In the genomic region with DNA sequence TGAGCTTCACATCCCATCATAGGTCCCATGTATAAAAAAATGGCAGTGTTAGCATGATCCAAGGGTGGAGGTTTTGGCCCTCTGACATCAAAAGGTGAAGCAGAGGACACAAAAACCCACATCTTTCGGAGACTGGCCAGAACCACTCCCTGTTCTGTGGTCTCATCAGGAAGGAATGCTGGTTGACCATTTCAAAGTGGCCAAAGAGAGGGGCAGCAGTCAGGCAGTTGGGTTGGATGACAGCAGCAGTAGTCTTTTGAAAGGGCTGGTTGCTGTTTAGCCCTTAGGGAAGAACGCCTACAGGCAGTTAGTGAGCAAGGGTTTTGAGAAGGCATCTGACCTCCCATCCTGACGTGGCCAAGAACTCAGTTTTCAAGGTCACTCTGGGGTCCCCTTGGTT, we compare ENCODE assay signal across 17 cellular contexts. TPM values are rescaled to one million over a fixed set of nuclear protein-coding genes. Genes with fewer than 3 reads are reported as not detected.
DNase-seq lines count a peak whose midpoint lies in the region; TF ChIP-seq lines count a peak whose summit lies in the region.
"Had no signal": no experiment of that assay in that cellular context is flagged by ENCODE, and none has a peak within 500 bp of the region (broad histone marks: within the 10 kb centered on the region; RNA-seq: fewer than 3 reads in every experiment).

No MANE protein-coding gene starts in this region.

- H3K4me3 ChIP-seq in choroid plexus epithelial cell (ENCODE audit: low read depth, low read length), result no peak overlapping the region
- H3K4me3 ChIP-seq in WERI-Rb-1 (ENCODE audit: low read depth, low read length), result no peak overlapping the region
- H3K4me3 ChIP-seq: BLaER1 treated with 17β-estradiol and CSF1 and Interleukin-3, amounts not matched to agents 10 nM and 100 nM; mucosa of descending colon had no signal

- intact Hi-C loops in Calu3 (cut with micrococcal nuclease; ENCODE audit: unreplicated experiment), result no loop called here

- peaks cover 19% of the 10 kb centered on the region for H3K4me1 Mint-ChIP-seq in Calu3 (ENCODE audit: low read depth, unreplicated experiment)
- H3K4me1 Mint-ChIP-seq: immature natural killer cell had no signal

- DNase-seq in Calu3, result peak; percentile 37
- peak; percentile 15 for DNase-seq in LoVo (ENCODE audit: low spot score)
- peak; percentile 51 for DNase-seq in choroid plexus epithelial cell (ENCODE audit: low read depth)
- DNase-seq in non-pigmented ciliary epithelial cell (ENCODE audit: low read depth), result peak; percentile 58
- DNase-seq in HuH-7 (ENCODE audit: low spot score), result no peak
- no peak for DNase-seq in WERI-Rb-1
- DNase-seq in SKM-1 (lab: John Stamatoyannopoulos, UW; ENCODE audit: unreplicated experiment), result no peak
- DNase-seq in ureter (ENCODE audit: low spot score), result no peak
- DNase-seq: activated CD4-positive, CD25-positive, alpha-beta regulatory T cell treated with anti-CD3 and anti-CD28 coated beads, Interleukin-2, amount 50 U/mL, for 72 hours; activated naive CD8-positive, alpha-beta T cell treated with anti-CD3 and anti-CD28 coated beads, Interleukin-2, amount 50 U/mL, for 24 hours; H7; immature natural killer cell; mucosa of descending colon; posterior cingulate gyrus; stimulated activated CD8-positive, alpha-beta memory T cell treated with anti-CD3 and anti-CD28 coated beads, Interleukin-4, amount 100 ng/mL, for 48 hours had no signal

- no peak overlapping the region for H3K27ac ChIP-seq in WERI-Rb-1
- H3K27ac ChIP-seq: BLaER1 treated with 17β-estradiol and CSF1 and Interleukin-3, amounts not matched to agents 10 nM and 100 nM had no signal

- peak overlapping the region; percentile 20 for H3K27ac Mint-ChIP-seq in Calu3 (ENCODE audit: unreplicated experiment)
- H3K27ac Mint-ChIP-seq: activated naive CD8-positive, alpha-beta T cell treated with anti-CD3 and anti-CD28 coated beads, Interleukin-2, amount 50 U/mL, for 24 hours; dendritic cell treated with granulocyte-macrophage colony-stimulating factor and Interleukin-4, amounts not matched to agents 40 ng/mL and 50 ng/mL, for 4 days had no signal

- H3K27me3 ChIP-seq in WERI-Rb-1 (ENCODE audit: insufficient read depth, low read depth, severe bottlenecking), result no peaks in the 10 kb centered on the region
- H3K27me3 ChIP-seq: BLaER1 treated with 17β-estradiol and CSF1 and Interleukin-3, amounts not matched to agents 10 nM and 100 nM had no signal

- BruUV-seq in Calu3 (replicated peaks; lab: Mats Ljungman, UMichigan), result no TSS peak

- H3K36me3 Mint-ChIP-seq in Calu3 (ENCODE audit: insufficient read depth, unreplicated experiment), result peaks cover 7% of the 10 kb centered on the region

- no peak overlapping the region for H3K4me3 Mint-ChIP-seq in Calu3 (ENCODE audit: low read depth, unreplicated experiment)
- H3K4me3 Mint-ChIP-seq: activated naive CD8-positive, alpha-beta T cell treated with anti-CD3 and anti-CD28 coated beads, Interleukin-2, amount 50 U/mL, for 24 hours; dendritic cell treated with granulocyte-macrophage colony-stimulating factor and Interleukin-4, amounts not matched to agents 40 ng/mL and 50 ng/mL, for 4 days; immature natural killer cell had no signal

- TF ChIP-seq CTCF in Calu3 (IDR thresholded peaks at IDR 0.05; ENCODE audit: unreplicated experiment) (no peak), choroid plexus epithelial cell (conservative IDR thresholded peaks at IDR 0.05; ENCODE audit: low read depth, low read length) (no peak), WERI-Rb-1 (IDR thresholded peaks at IDR 0.05; ENCODE audit: low read depth, low read length) (no peak)

- no peaks in the 10 kb centered on the region for H3K9me3 ChIP-seq in WERI-Rb-1 (ENCODE audit: severe bottlenecking)
- H3K9me3 ChIP-seq: BLaER1 treated with 17β-estradiol and CSF1 and Interleukin-3, amounts not matched to agents 10 nM and 100 nM; mucosa of descending colon had no signal

- CTCF ChIA-PET in Calu3 (lab: Charles Lee), result no interaction called here

- no peaks in the 10 kb centered on the region for H3K9me3 Mint-ChIP-seq in Calu3 (ENCODE audit: low read depth, unreplicated experiment)
- H3K9me3 Mint-ChIP-seq: activated naive CD8-positive, alpha-beta T cell treated with anti-CD3 and anti-CD28 coated beads, Interleukin-2, amount 50 U/mL, for 24 hours; dendritic cell treated with granulocyte-macrophage colony-stimulating factor and Interleukin-4, amounts not matched to agents 40 ng/mL and 50 ng/mL, for 4 days; immature natural killer cell had no signal

- H3K27me3 Mint-ChIP-seq in Calu3 (ENCODE audit: unreplicated experiment), result no peaks in the 10 kb centered on the region
- H3K27me3 Mint-ChIP-seq: activated naive CD8-positive, alpha-beta T cell treated with anti-CD3 and anti-CD28 coated beads, Interleukin-2, amount 50 U/mL, for 24 hours; dendritic cell treated with granulocyte-macrophage colony-stimulating factor and Interleukin-4, amounts not matched to agents 40 ng/mL and 50 ng/mL, for 4 days had no signal

- H3K36me3 ChIP-seq in WERI-Rb-1, result no peaks in the 10 kb centered on the region; the same call in 1 of the 2 replicates

RNA-seq across cellular contexts. Expression of a gene that starts 40.5 kb away (rescaled TPM):
- total RNA-seq in Calu3 (2022), result 43.6 and 46.8 TPM in 2 replicates
- total RNA-seq in ureter, result 40.1 TPM

Comparison
In these comparisons a context has a peak if more than half of its experiments do, and no peak if none do; other contexts are left out.
1. DNase-seq: peak in Calu3 (single experiment), LoVo (single experiment), choroid plexus epithelial cell (single experiment) and non-pigmented ciliary epithelial cell (single experiment); none in HuH-7 (single experiment), WERI-Rb-1 (single experiment), SKM-1 (single experiment) and ureter (single experiment).